In the genomic region with DNA sequence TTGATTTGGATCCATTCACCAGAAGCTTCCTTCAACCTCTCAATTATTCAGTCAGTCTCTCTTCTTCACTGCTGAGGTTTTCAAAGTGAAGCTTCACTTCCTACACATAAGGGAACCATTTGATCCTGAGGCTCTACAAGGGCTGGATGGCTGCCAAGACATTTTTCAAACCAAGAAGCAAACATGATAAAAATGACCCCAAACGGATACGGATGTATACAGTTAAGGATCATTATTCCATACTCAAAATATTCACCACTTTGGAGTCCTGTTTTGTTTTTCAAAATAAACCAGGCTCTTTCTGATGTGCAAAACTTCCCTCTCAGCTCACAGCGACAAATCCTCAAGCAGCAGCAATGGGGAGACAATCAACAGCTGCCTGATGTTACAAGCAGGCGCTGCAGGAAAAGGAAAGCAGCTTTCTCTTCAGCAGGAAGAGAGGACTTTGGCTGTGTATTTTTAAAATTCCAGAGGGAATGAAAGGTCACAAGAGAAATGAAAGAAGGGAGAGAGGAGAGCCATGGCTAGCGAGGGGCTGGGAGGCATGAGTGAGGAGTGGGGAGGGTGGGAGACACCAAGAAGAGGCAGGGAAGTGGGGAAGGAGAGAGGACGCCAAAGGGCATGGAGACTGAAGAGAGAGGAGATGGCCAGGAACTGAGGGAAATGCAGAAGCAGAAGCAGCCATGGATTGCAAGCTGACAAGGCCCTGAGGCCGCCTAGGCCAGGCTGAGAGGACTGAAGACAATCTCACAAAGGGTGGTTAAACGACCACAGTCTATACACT, we compare ENCODE assay signal across 8 cellular contexts.
DNase-seq lines count a peak whose midpoint lies in the region; ATAC-seq and TF ChIP-seq lines count a peak whose summit lies in the region.

No MANE protein-coding gene starts in this region.

- H3K9me3 ChIP-seq in AG04450 (ENCODE audit: control insufficient read depth, insufficient read depth, low read length) (no peaks in the 10 kb centered on the region), HEK293 (ENCODE audit: control insufficient read depth, insufficient read depth, low read depth, low read length) (no peaks in the 10 kb centered on the region), right atrium auricular region (no peaks in the 10 kb centered on the region), gastrocnemius medialis (no peaks in the 10 kb centered on the region)

- DNase-seq in AG04450 (ENCODE audit: low read depth, low spot score) (peak; percentile 81), right atrium auricular region (ENCODE audit: low spot score) (no peak), gastrocnemius medialis (peak in 1 of 2 donors; percentile 32), HPDE6-E6E7 (ENCODE audit: extremely low spot score) (no peak), LoVo (ENCODE audit: low spot score) (no peak), AML-193 (lab: John Stamatoyannopoulos, UW) (no peak)
- DNase-seq in activated naive CD8-positive, alpha-beta T cell treated with anti-CD3 and anti-CD28 coated beads for 36 hours, result no peak

- H3K9me3 Mint-ChIP-seq in activated naive CD8-positive, alpha-beta T cell treated with anti-CD3 and anti-CD28 coated beads for 36 hours, result no peaks in the 10 kb centered on the region

- no peak for TF ChIP-seq POLR2A in gastrocnemius medialis (IDR thresholded peaks at IDR 0.05)

- in situ Hi-C loops in gastrocnemius medialis (cut with MboI; ENCODE audit: low sequenced_read_pairs in 4 of 4), result loop anchor here in 1 of 4 donors (10.0 kb wide), 1 partner anchor 51 kb away; no protein-coding TSS in a partner anchor

- H3K27ac Mint-ChIP-seq in activated naive CD8-positive, alpha-beta T cell treated with anti-CD3 and anti-CD28 coated beads for 36 hours, result peak overlapping the region; percentile 40

- peak overlapping the region; percentile 91 for H3K27ac ChIP-seq in AG04450 (ENCODE audit: low read depth, low read length)
- peak overlapping the region; percentile 79 for H3K27ac ChIP-seq in HEK293 (ENCODE audit: extremely low read depth, low read depth, low read length)
- peak overlapping the region; percentile 70 to 74 for H3K27ac ChIP-seq in right atrium auricular region
- H3K27ac ChIP-seq in gastrocnemius medialis, result peak overlapping the region; percentile 65 to 83 (median 75)

- peaks cover 10% of the 10 kb centered on the region for H3K36me3 Mint-ChIP-seq in activated naive CD8-positive, alpha-beta T cell treated with anti-CD3 and anti-CD28 coated beads for 36 hours

- CTCF ChIA-PET in AG04450 (lab: Charles Lee) (interaction anchor here (0.5 to 4.3 kb wide), 6 partner anchors 54 to 385 kb away, joined by 3 to 16 read pairs (median 4); no protein-coding TSS in a partner anchor), HEK293 (lab: Yijun Ruan, JAX) (interaction anchor here (0.6 to 1.5 kb wide), 5 partner anchors 41 to 1191 kb away, joined by 3 to 5 read pairs (median 3); no protein-coding TSS in a partner anchor)

- no peaks in the 10 kb centered on the region for H3K27me3 Mint-ChIP-seq in activated naive CD8-positive, alpha-beta T cell treated with anti-CD3 and anti-CD28 coated beads for 36 hours

- peaks cover 32% of the 10 kb centered on the region for H3K4me1 ChIP-seq in HEK293 (ENCODE audit: control insufficient read depth, insufficient read depth, low read length)
- peaks cover 0 to 40% of the 10 kb centered on the region in 2 donors for H3K4me1 ChIP-seq in right atrium auricular region
- peaks cover 27 to 46% of the 10 kb centered on the region in 2 donors for H3K4me1 ChIP-seq in gastrocnemius medialis

- H3K4me3 Mint-ChIP-seq in activated naive CD8-positive, alpha-beta T cell treated with anti-CD3 and anti-CD28 coated beads for 36 hours, result no peak overlapping the region

- POLR2A ChIA-PET in AG04450 (lab: Yijun Ruan, JAX) (interaction anchor here (0.5 to 1.8 kb wide), 10 partner anchors 8 to 456 kb away, joined by 3 to 6 read pairs (median 3); no protein-coding TSS in a partner anchor), HEK293 (lab: Yijun Ruan, JAX) (interaction anchor here (0.6 to 1.0 kb wide), 2 partner anchors 63 to 296 kb away, joined by 3 to 5 read pairs; no protein-coding TSS in a partner anchor)

- H3K27me3 ChIP-seq in AG04450 (ENCODE audit: control insufficient read depth, insufficient read depth, low read length), result no peaks in the 10 kb centered on the region
- no peaks in the 10 kb centered on the region for H3K27me3 ChIP-seq in right atrium auricular region
- no peaks in the 10 kb centered on the region for H3K27me3 ChIP-seq in gastrocnemius medialis

- intact Hi-C loops in gastrocnemius medialis (cut with DNase I; ENCODE audit: low total_unique reads), result loop anchor here (10.0 kb wide), 1 partner anchor 261 kb away; no protein-coding TSS in a partner anchor

- H3K4me1 Mint-ChIP-seq in activated naive CD8-positive, alpha-beta T cell treated with anti-CD3 and anti-CD28 coated beads for 36 hours, result peaks cover 26% of the 10 kb centered on the region

- TF ChIP-seq CTCF in AG04450 (IDR thresholded peaks at IDR 0.05; ENCODE audit: low read depth, low read length) (no peak), HEK293 (tag by site-specific recombination; IDR thresholded peaks at IDR 0.05) (no peak), right atrium auricular region (IDR thresholded peaks at IDR 0.05) (no peak), gastrocnemius medialis (IDR thresholded peaks at IDR 0.05 in 4 of 5, conservative IDR thresholded peaks at IDR 0.05 in 1 of 5) (no peak)

- ATAC-seq in gastrocnemius medialis, result peak; percentile 40 to 54

- peak overlapping the region; percentile 30 for H3K4me3 ChIP-seq in AG04450 (ENCODE audit: low read depth, low read length)
- no peak overlapping the region for H3K4me3 ChIP-seq in HEK293 (ENCODE audit: low read depth, low read length)
- H3K4me3 ChIP-seq in right atrium auricular region, result peak overlapping the region in 1 of 2 donors; percentile 12
- H3K4me3 ChIP-seq in gastrocnemius medialis, result peak overlapping the region in 1 of 4 donors; percentile 10

- peaks cover 0 to 6% of the 10 kb centered on the region in 2 experiments; a peak in 1 of 3 replicates for H3K36me3 ChIP-seq in HEK293 (ENCODE audit: control insufficient read depth in 2 of 2, insufficient read depth in 1 of 2, low read length in 2 of 2)
- no peaks in the 10 kb centered on the region for H3K36me3 ChIP-seq in right atrium auricular region
- H3K36me3 ChIP-seq in gastrocnemius medialis, result no peaks in the 10 kb centered on the region

TF ChIP-seq in HEK293, 187 proteins besides CTCF, POLR2A, EP300 and RAD21 (continues in another document):
- TF ChIP-seq ZBTB17 (tag by site-specific recombination; IDR thresholded peaks at IDR 0.05) (peak; percentile 67; the same call in 1 of the 2 replicates), ZNF626 (tag by site-specific recombination; IDR thresholded peaks at IDR 0.05) (no peak), PATZ1 (tag by site-specific recombination; IDR thresholded peaks at IDR 0.05) (0 out of 2 replicates have a peak, but pooled peaks have one; percentile 20), OSR2 (tag by site-specific recombination; IDR thresholded peaks at IDR 0.05) (peak; percentile 20; the same call in 1 of the 2 replicates), ZNF76 (tag by site-specific recombination; IDR thresholded peaks at IDR 0.05; ENCODE audit: borderline replicate concordance, low read depth) (no peak), PRDM1 (tag by site-specific recombination; IDR thresholded peaks at IDR 0.05) (peak; percentile 97), ZNF366 (tag by site-specific recombination; conservative IDR thresholded peaks at IDR 0.05) (peak; percentile 67), ZNF558 (tag by site-specific recombination; IDR thresholded peaks at IDR 0.05) (no peak), REST (tag by site-specific recombination; IDR thresholded peaks at IDR 0.05) (no peak), TRIM28 (IDR thresholded peaks at IDR 0.05; ENCODE audit: borderline replicate concordance, low read length) (peak; percentile 39; the same call in 1 of the 2 replicates), GFI1B (tag by site-specific recombination; IDR thresholded peaks at IDR 0.05) (0 out of 2 replicates have a peak, but pooled peaks have one; percentile 26)
